20 cellular contexts compared by ENCODE assay signal in genomic region chr6:62614442-62614841, GRCh38.
DNase-seq lines count a peak whose midpoint lies in the region; ATAC-seq, FAIRE-seq and TF ChIP-seq lines count a peak whose summit lies in the region.
"Had no signal": no experiment of that assay in that cellular context is flagged by ENCODE, and none has a peak within 500 bp of the region (broad histone marks: within the 10 kb centered on the region; RNA-seq: fewer than 3 reads in every experiment).

No MANE protein-coding gene starts in this region.

- H3K27ac Mint-ChIP-seq in effector memory CD8-positive, alpha-beta T cell = no peak overlapping the region
- H3K27ac Mint-ChIP-seq: CD4-positive, alpha-beta memory T cell had no signal

- no peak overlapping the region for H3K23ac ChIP-seq in H1 (ENCODE audit: insufficient read length)

- H3K9ac ChIP-seq in H1 (replicated peaks in 1 of 4; ENCODE audit: extremely low read depth in 1 of 4, low read depth in 3 of 4, low read length in 3 of 4) = no peak overlapping the region

- TF ChIP-seq POLR2A in H1 (IDR thresholded peaks at IDR 0.05; ENCODE audit: control extremely low read depth in 1 of 2, low read depth in 2 of 2, low read length in 2 of 2) = no peak

- H3K4me1 Mint-ChIP-seq in effector memory CD8-positive, alpha-beta T cell (ENCODE audit: low read depth in 2 of 2) = no peaks in the 10 kb centered on the region
- H3K4me1 Mint-ChIP-seq: CD4-positive, alpha-beta memory T cell had no signal

- H3K14ac ChIP-seq in H1 (ENCODE audit: insufficient read length) = no peak overlapping the region

- H3K4me3 Mint-ChIP-seq in effector memory CD8-positive, alpha-beta T cell = no peak overlapping the region
- H3K4me3 Mint-ChIP-seq: CD4-positive, alpha-beta memory T cell had no signal

- H3K4ac ChIP-seq in H1 (replicated peaks; ENCODE audit: insufficient read length, low read depth, low read length) = no peak overlapping the region

- no peak overlapping the region for H2AK5ac ChIP-seq in H1 (ENCODE audit: low read depth, low read length)

- no peak overlapping the region for H4K8ac ChIP-seq in H1 (ENCODE audit: extremely low read depth, insufficient read depth, low read length)

- no peak overlapping the region for H2BK15ac ChIP-seq in H1 (ENCODE audit: low read length)

- H3K9me3 ChIP-seq in H1 (ENCODE audit: insufficient read depth in 2 of 2, low read depth in 1 of 2, low read length in 1 of 2) = peaks cover 0 to 7% of the 10 kb centered on the region in 2 experiments; a peak in 1 of 4 replicates
- H3K9me3 ChIP-seq: BE2C, SJCRH30 had no signal

- no peak overlapping the region for H2AFZ ChIP-seq in H1 (ENCODE audit: low read length)

- H2BK20ac ChIP-seq in H1 (ENCODE audit: low read length) = no peak overlapping the region

- no peaks in the 10 kb centered on the region for H3K27me3 ChIP-seq in H1 (replicated peaks in 1 of 4; ENCODE audit: control insufficient read depth in 3 of 4, extremely low read depth in 1 of 4, insufficient read depth in 3 of 4, low read length in 3 of 4)
- H3K27me3 ChIP-seq: BE2C, SJCRH30 had no signal

- no peak overlapping the region for H3K4me3 ChIP-seq in H1 (ENCODE audit: extremely low read depth in 1 of 4, insufficient read depth in 2 of 4, low read depth in 3 of 4, low read length in 4 of 4)
- H3K4me3 ChIP-seq: SJCRH30 had no signal

- no peak overlapping the region for H4K5ac ChIP-seq in H1 (ENCODE audit: insufficient read length, low read depth, low read length)

- H2BK5ac ChIP-seq in H1 (ENCODE audit: low read depth, low read length) = no peak overlapping the region

- peak; percentile 13 to 35; a peak in 2 of 4 replicates for TF ChIP-seq RAD21 in H1 (IDR thresholded peaks at IDR 0.05 in 1 of 2, conservative IDR thresholded peaks at IDR 0.05 in 1 of 2; ENCODE audit: low read depth in 2 of 2, low read length in 2 of 2)

- H3K36me3 Mint-ChIP-seq in effector memory CD8-positive, alpha-beta T cell (ENCODE audit: insufficient read depth) = no peaks in the 10 kb centered on the region
- H3K36me3 Mint-ChIP-seq: CD4-positive, alpha-beta memory T cell had no signal

- FAIRE-seq in H1 (lab: Jason Lieb, UNC) = no peak
- FAIRE-seq: D721Med had no signal

- H3K79me1 ChIP-seq in H1 (ENCODE audit: low read depth, low read length) = no peaks in the 10 kb centered on the region

- TF ChIP-seq CTCF in 22Rv1 (IDR thresholded peaks at IDR 0.05) = peak; percentile 34
- peak; percentile 11 for TF ChIP-seq CTCF in C4-2B (conservative IDR thresholded peaks at IDR 0.05)
- TF ChIP-seq CTCF in H1 (IDR thresholded peaks at IDR 0.05; ENCODE audit: control extremely low read depth in 1 of 3, insufficient read depth in 1 of 3, low read depth in 1 of 3, low read length in 3 of 3) = peak in 2 of 3 experiments; percentile 31 to 40; a peak in 2 of 4 replicates

- no peaks in the 10 kb centered on the region for H3K23me2 ChIP-seq in H1 (ENCODE audit: low read depth, low read length)

- no peak overlapping the region for H2BK120ac ChIP-seq in H1 (replicated peaks; ENCODE audit: low read depth, low read length)

- no peaks in the 10 kb centered on the region for H4K20me1 ChIP-seq in H1 (replicated peaks in 1 of 2; ENCODE audit: control insufficient read depth in 1 of 2, insufficient read depth in 2 of 2, low read length in 2 of 2)

- TF ChIP-seq EP300 in H1 (IDR thresholded peaks at IDR 0.05; ENCODE audit: borderline replicate concordance in 1 of 2, low read depth in 2 of 2, low read length in 2 of 2) = no peak

- no peak overlapping the region for H3K27ac ChIP-seq in 22Rv1
- H3K27ac ChIP-seq in C4-2B = no peak overlapping the region
- H3K27ac ChIP-seq in H1 (ENCODE audit: low read depth, low read length) = no peak overlapping the region
- H3K27ac ChIP-seq: RWPE1, SJCRH30 had no signal

- POLR2A ChIA-PET in H1 (lab: Charles Lee; ENCODE audit: partially characterized antibody) = no interaction called here

- CTCF ChIA-PET in H1 (lab: Charles Lee; ENCODE audit: partially characterized antibody) = interaction anchor here (0.6 to 1.3 kb wide), 4 partner anchors 13 to 274 kb away, joined by 3 to 4 read pairs (median 3); no protein-coding TSS in a partner anchor

- peaks cover 0 to 4% (median 1%) of the 10 kb centered on the region in 4 experiments; a peak in 4 of 7 replicates for H3K4me1 ChIP-seq in H1 (replicated peaks in 1 of 4; ENCODE audit: control insufficient read depth in 3 of 4, insufficient read depth in 4 of 4, low read length in 3 of 4)
- H3K4me1 ChIP-seq: BE2C, SJCRH30 had no signal

- H3K36me3 ChIP-seq in H1 (ENCODE audit: control insufficient read depth in 2 of 4, insufficient read depth in 4 of 4, low read length in 3 of 4) = no peaks in the 10 kb centered on the region
- H3K36me3 ChIP-seq: BE2C, SJCRH30 had no signal

- peaks cover 25 to 30% of the 10 kb centered on the region in 2 donors for H3K9me3 Mint-ChIP-seq in effector memory CD8-positive, alpha-beta T cell

- no peaks in the 10 kb centered on the region for H3K79me2 ChIP-seq in H1 (ENCODE audit: control insufficient read depth in 1 of 2, insufficient read depth in 2 of 2, low read length in 2 of 2)

- no peak overlapping the region for H4K91ac ChIP-seq in H1 (replicated peaks; ENCODE audit: insufficient read length, low read length)

- no peak overlapping the region for H3K56ac ChIP-seq in H1 (replicated peaks; ENCODE audit: insufficient read length, low read depth, low read length)

- no peak overlapping the region for H2BK12ac ChIP-seq in H1 (ENCODE audit: low read depth, low read length)

- DNase-seq in NAMALWA (ENCODE audit: low spot score) (peak; percentile 15), H1 (ENCODE audit: low read depth in 1 of 2, low spot score in 2 of 2) (no peak), DMS79 treated with DMSO at 0.1 percent for 48 hours (lab: John Stamatoyannopoulos, UW) (no peak)
- no peak for DNase-seq in effector memory CD8-positive, alpha-beta T cell
- DNase-seq in stimulated activated CD4-positive, alpha-beta T cell treated with anti-CD3 and anti-CD28 coated beads, Interleukin-2, amount 100 ng/mL, for 24 hours = no peak
- DNase-seq: BE2C; CD4-positive, alpha-beta memory T cell; KG1; NCI-H1105; NCI-H1694; NCI-H2107; NCI-H345; PC-3; T-helper 2 cell had no signal

- no peak overlapping the region for H3K4me2 ChIP-seq in H1 (ENCODE audit: insufficient read depth in 1 of 2, low read depth in 2 of 2, low read length in 2 of 2)

- no peaks in the 10 kb centered on the region for H3K27me3 Mint-ChIP-seq in effector memory CD8-positive, alpha-beta T cell
- H3K27me3 Mint-ChIP-seq: CD4-positive, alpha-beta memory T cell had no signal

- H3K18ac ChIP-seq in H1 (ENCODE audit: extremely low read depth, low read length) = no peak overlapping the region

- no peak for ATAC-seq in effector memory CD8-positive, alpha-beta T cell (replicated peaks)
- ATAC-seq: HCT116, PC-3 had no signal

TF ChIP-seq in H1, 55 proteins besides CTCF, POLR2A, EP300 and RAD21:
- no peak for TF ChIP-seq CHD2 (IDR thresholded peaks at IDR 0.05; ENCODE audit: low read length)
- no peak for TF ChIP-seq POU5F1 (IDR thresholded peaks at IDR 0.05; ENCODE audit: low read depth, low read length)
- no peak for TF ChIP-seq ATF3 (IDR thresholded peaks at IDR 0.05; ENCODE audit: insufficient read depth, low read depth, low read length)
- no peak for TF ChIP-seq SIN3A (conservative IDR thresholded peaks at IDR 0.05 in 1 of 2, IDR thresholded peaks at IDR 0.05 in 1 of 2; ENCODE audit: low read depth in 1 of 2, low read length in 2 of 2)
- TF ChIP-seq SP2 (IDR thresholded peaks at IDR 0.05; ENCODE audit: low read length) = no peak
- TF ChIP-seq TAF1 (IDR thresholded peaks at IDR 0.05; ENCODE audit: low read depth, low read length) = no peak
- TF ChIP-seq HDAC2 (IDR thresholded peaks at IDR 0.05; ENCODE audit: borderline replicate concordance in 1 of 2, low read depth in 2 of 2, low read length in 2 of 2) = no peak
- TF ChIP-seq SIX5 (IDR thresholded peaks at IDR 0.05; ENCODE audit: low read depth, low read length) = no peak
- TF ChIP-seq EZH2 (IDR thresholded peaks at IDR 0.05; ENCODE audit: low read depth, low read length, severe bottlenecking) = no peak
- TF ChIP-seq MAFK (IDR thresholded peaks at IDR 0.05; ENCODE audit: low read depth, low read length) = no peak
- TF ChIP-seq GTF2F1 (IDR thresholded peaks at IDR 0.05; ENCODE audit: borderline replicate concordance, low read depth, low read length) = no peak
- TF ChIP-seq ZNF274 (IDR thresholded peaks at IDR 0.05; ENCODE audit: borderline replicate concordance, extremely low read depth, low read length) = no peak
- TF ChIP-seq CHD1 (IDR thresholded peaks at IDR 0.05; ENCODE audit: low read depth, low read length) = no peak
- no peak for TF ChIP-seq RBBP5 (IDR thresholded peaks at IDR 0.05; ENCODE audit: borderline replicate concordance, low read depth, low read length)
- no peak for TF ChIP-seq KDM4A (IDR thresholded peaks at IDR 0.05; ENCODE audit: low read depth, low read length, severe bottlenecking)
- TF ChIP-seq SUZ12 (IDR thresholded peaks at IDR 0.05; ENCODE audit: low read length) = no peak
- no peak for TF ChIP-seq JUN (IDR thresholded peaks at IDR 0.05; ENCODE audit: low read depth, low read length)
- TF ChIP-seq CBX8 (IDR thresholded peaks at IDR 0.05; ENCODE audit: borderline replicate concordance, low read depth, low read length) = no peak
- TF ChIP-seq NRF1 (IDR thresholded peaks at IDR 0.05; ENCODE audit: low read depth, low read length) = no peak
